In genomic region chr1:204350857-204351573, GRCh38 we compare ENCODE assay signal across 9 cellular contexts. TPM values are rescaled to one million over a fixed set of nuclear protein-coding genes. Genes with fewer than 3 reads are reported as not detected.
DNase-seq lines count a peak whose midpoint lies in the region; ATAC-seq, FAIRE-seq and TF ChIP-seq lines count a peak whose summit lies in the region.
"Had no signal": no experiment of that assay in that cellular context is flagged by ENCODE, and none has a peak within 500 bp of the region (broad histone marks: within the 10 kb centered on the region; RNA-seq: fewer than 3 reads in every experiment).

No MANE protein-coding gene starts in this region.

- DNase-seq in AG08395 (ENCODE audit: low spot score) (peak; percentile 86), NCI-H1105 (lab: John Stamatoyannopoulos, UW) (peak; percentile 88), choroid plexus epithelial cell (ENCODE audit: low read depth) (peak; percentile 82), lung microvascular endothelial cell (ENCODE audit: low read depth in 2 of 2) (peak; percentile 70 to 74), urothelium cell line (ENCODE audit: low spot score) (peak; percentile 54), GDM1 (lab: John Stamatoyannopoulos, UW) (no peak)
- DNase-seq: activated B cell treated with CpG ODN at 0.5 μM for 24 hours had no signal

- TF ChIP-seq CTCF in choroid plexus epithelial cell (conservative IDR thresholded peaks at IDR 0.05; ENCODE audit: low read depth, low read length) = no peak

- H3K4me3 ChIP-seq in choroid plexus epithelial cell (ENCODE audit: low read depth, low read length) = peak overlapping the region; percentile 31

- FAIRE-seq in urothelium cell line (lab: Jason Lieb, UNC) = no peak

- no peak for ATAC-seq in HG02571 (IDR thresholded peaks at IDR 0.05; ENCODE audit: unreplicated experiment)
- ATAC-seq in HG02588 (IDR thresholded peaks at IDR 0.05; ENCODE audit: unreplicated experiment) = no peak

RNA-seq across cellular contexts. Expression of gene PLEKHA6, which starts 8.7 kb away (rescaled TPM):
- total RNA-seq in lung microvascular endothelial cell = 0.40 and 0.65 TPM in 2 replicates
